1 cellular context compared by ENCODE assay signal in genomic region chr22:38456272-38456837, GRCh38.
TF ChIP-seq lines count a peak whose summit lies in the region.

No MANE protein-coding gene starts in this region.

TF ChIP-seq in SK-N-SH, 30 proteins besides CTCF, POLR2A, EP300 and RAD21 (continued from another document):
- TF ChIP-seq IRF3 (IDR thresholded peaks at IDR 0.05; ENCODE audit: low read depth, low read length) (no peak), POLR2AphosphoS5 (IDR thresholded peaks at IDR 0.05; ENCODE audit: low read depth, low read length) (no peak), TEAD4 (IDR thresholded peaks at IDR 0.05; ENCODE audit: borderline replicate concordance, insufficient read depth) (no peak), JUND (IDR thresholded peaks at IDR 0.05) (no peak), USF2 (IDR thresholded peaks at IDR 0.05; ENCODE audit: borderline replicate concordance, low read depth, low read length) (no peak), TAF1 (IDR thresholded peaks at IDR 0.05; ENCODE audit: borderline replicate concordance, low read depth, low read length) (no peak), NFIC (IDR thresholded peaks at IDR 0.05; ENCODE audit: borderline replicate concordance) (no peak), MAX (IDR thresholded peaks at IDR 0.05; ENCODE audit: low read depth) (no peak), FOSL2 (IDR thresholded peaks at IDR 0.05; ENCODE audit: borderline replicate concordance, low read depth) (no peak), RXRA (IDR thresholded peaks at IDR 0.05; ENCODE audit: borderline replicate concordance, low read depth) (no peak), SMC3 (IDR thresholded peaks at IDR 0.05; ENCODE audit: low read depth, low read length) (no peak)
